Comparison of ENCODE assay signal across 8 cellular contexts in genomic region chr19:2385053-2385721, GRCh38. TPM values are rescaled to one million over a fixed set of nuclear protein-coding genes. Genes with fewer than 3 reads are reported as not detected.
DNase-seq lines count a peak whose midpoint lies in the region; ATAC-seq and TF ChIP-seq lines count a peak whose summit lies in the region.

No MANE protein-coding gene starts in this region.

- CTCF ChIA-PET in Panc1 (lab: Charles Lee), result interaction anchor here (0.6 to 0.7 kb wide), 4 partner anchors 229 to 1192 kb away, joined by 4 to 7 read pairs (median 5); no protein-coding TSS in a partner anchor

- H3K36me3 ChIP-seq in BE2C (no peaks in the 10 kb centered on the region), HUES6 (ENCODE audit: control insufficient read depth, insufficient read depth, low read length) (no peaks in the 10 kb centered on the region), Panc1 (ENCODE audit: control insufficient read depth, insufficient read depth, low read length) (no peaks in the 10 kb centered on the region), subcutaneous abdominal adipose tissue (ENCODE audit: control insufficient read depth in 5 of 5, insufficient read depth in 5 of 5, low read length in 5 of 5) (no peaks in the 10 kb centered on the region)

- H3K27me3 ChIP-seq in BE2C (no peaks in the 10 kb centered on the region), HUES6 (ENCODE audit: control insufficient read depth, insufficient read depth, low read length) (no peaks in the 10 kb centered on the region), Panc1 (ENCODE audit: control insufficient read depth, insufficient read depth, low read length) (no peaks in the 10 kb centered on the region), subcutaneous abdominal adipose tissue (ENCODE audit: control insufficient read depth in 5 of 5, insufficient read depth in 4 of 5, low read length in 5 of 5) (peaks cover 0 to 16% (median 3%) of the 10 kb centered on the region in 5 donors)

- H3K27ac ChIP-seq in HUES6 (ENCODE audit: low read depth, low read length) (no peak overlapping the region), Panc1 (ENCODE audit: low read length) (peak overlapping the region; percentile 69; the same call in 1 of the 2 replicates), subcutaneous abdominal adipose tissue (ENCODE audit: low read depth, low read length) (no peak overlapping the region)

- in situ Hi-C loops in Panc1 (cut with HindIII; ENCODE audit: low pct_unique_long_range_greater_than_20kb, low sequenced_read_pairs), result no loop called here

- no TSS peak for BruUV-seq in Panc1 (replicated peaks; lab: Mats Ljungman, UMichigan)

- TF ChIP-seq CTCF in BE2C (IDR thresholded peaks at IDR 0.05; ENCODE audit: low read depth, low read length) (no peak), Panc1 (IDR thresholded peaks at IDR 0.05) (no peak), fibroblast of the aortic adventitia (IDR thresholded peaks at IDR 0.05; ENCODE audit: insufficient read depth, low read length) (no peak)

- intact Hi-C loops in Panc1 (cut with micrococcal nuclease; ENCODE audit: unreplicated experiment), result no loop called here

- ATAC-seq in Panc1 (peak; percentile 83), GM21360 (IDR thresholded peaks at IDR 0.05; ENCODE audit: unreplicated experiment) (no peak)

- H3K4me3 ChIP-seq in BE2C (ENCODE audit: low read depth, low read length), result peak overlapping the region; percentile 25; the same call in 1 of the 2 replicates
- peak overlapping the region; percentile 37 for H3K4me3 ChIP-seq in HUES6 (ENCODE audit: low read depth, low read length)
- H3K4me3 ChIP-seq in Panc1 (ENCODE audit: low read depth in 2 of 2, low read length in 2 of 2), result peak overlapping the region; percentile 26 to 49
- H3K4me3 ChIP-seq in fibroblast of the aortic adventitia (ENCODE audit: low read depth, low read length), result peak overlapping the region; percentile 28
- H3K4me3 ChIP-seq in subcutaneous abdominal adipose tissue (ENCODE audit: low read depth in 1 of 5, low read length in 5 of 5), result peak overlapping the region in 4 of 5 donors; percentile 17 to 46 (median 30)

- H3K9me3 ChIP-seq in BE2C (peaks cover 9% of the 10 kb centered on the region), HUES6 (ENCODE audit: control insufficient read depth, insufficient read depth, low read depth, low read length) (peaks cover 5% of the 10 kb centered on the region), Panc1 (ENCODE audit: control insufficient read depth, insufficient read depth, low read depth, low read length) (no peaks in the 10 kb centered on the region), subcutaneous abdominal adipose tissue (ENCODE audit: control insufficient read depth in 5 of 5, low read length in 5 of 5) (peaks cover 2 to 7% (median 4%) of the 10 kb centered on the region in 5 donors)

- H3K9ac ChIP-seq in HUES6 (ENCODE audit: low read length) (peak overlapping the region; percentile 18), subcutaneous abdominal adipose tissue (ENCODE audit: low read length in 5 of 5) (no peak overlapping the region)

- peaks cover 10% of the 10 kb centered on the region; the same call in 1 of the 2 replicates for H3K4me1 ChIP-seq in BE2C
- no peaks in the 10 kb centered on the region for H3K4me1 ChIP-seq in HUES6 (ENCODE audit: control insufficient read depth, insufficient read depth, low read length)
- H3K4me1 ChIP-seq in Panc1 (ENCODE audit: control insufficient read depth, insufficient read depth, low read length), result peaks cover 7% of the 10 kb centered on the region; the same call in 1 of the 2 replicates
- peaks cover 2 to 13% (median 11%) of the 10 kb centered on the region in 5 donors for H3K4me1 ChIP-seq in subcutaneous abdominal adipose tissue (ENCODE audit: control insufficient read depth in 5 of 5, insufficient read depth in 5 of 5, low read length in 5 of 5)

- POLR2A ChIA-PET in Panc1 (lab: Charles Lee), result interaction anchor here (0.5 to 0.6 kb wide), 2 partner anchors 16 to 26 kb away, joined by 5 to 6 read pairs; no protein-coding TSS in a partner anchor

- peak; percentile 80 for DNase-seq in BE2C
- peak; percentile 18 for DNase-seq in Panc1 (ENCODE audit: low read depth, low spot score)
- peak; percentile 63 for DNase-seq in fibroblast of the aortic adventitia (ENCODE audit: low read depth)
- no peak for DNase-seq in globus pallidus (ENCODE audit: low spot score)
- no peak for DNase-seq in NCI-H1694 (lab: John Stamatoyannopoulos, UW)

RNA-seq across cellular contexts. Expression of gene TMPRSS9, which starts 25.1 kb away (rescaled TPM):
- 0.49 TPM for polyA plus RNA-seq in BE2C (2012; ENCODE audit: insufficient read depth, insufficient read length, low read depth)
- 0.23 TPM for total RNA-seq in Panc1 (2021; ENCODE audit: unreplicated experiment)
- 0.33 TPM for polyA plus RNA-seq in Panc1 (2012; ENCODE audit: insufficient read length)
- not detected in 2 replicates for total RNA-seq in fibroblast of the aortic adventitia (ENCODE audit: low replicate concordance)

RNA-seq across cellular contexts. Expression of gene TIMM13, which starts 42.2 kb away (rescaled TPM):
- polyA plus RNA-seq in BE2C (2012; ENCODE audit: insufficient read depth, insufficient read length, low read depth), result 1,450 TPM
- total RNA-seq in Panc1 (2021; ENCODE audit: unreplicated experiment) (128 TPM), fibroblast of the aortic adventitia (ENCODE audit: low replicate concordance) (26.9 and 33.1 TPM in 2 replicates)
- 172 TPM for polyA plus RNA-seq in Panc1 (2012; ENCODE audit: insufficient read length)

RNA-seq across cellular contexts. Expression of gene SPPL2B, which starts 56.7 kb away (rescaled TPM):
- 132 TPM for polyA plus RNA-seq in BE2C (2012; ENCODE audit: insufficient read depth, insufficient read length, low read depth)
- 76.0 TPM for total RNA-seq in Panc1 (2021; ENCODE audit: unreplicated experiment)
- 96.3 TPM for polyA plus RNA-seq in Panc1 (2012; ENCODE audit: insufficient read length)
- 24.6 and 47.2 TPM in 2 replicates for total RNA-seq in fibroblast of the aortic adventitia (ENCODE audit: low replicate concordance)

RNA-seq across cellular contexts. Expression of gene LSM7, which starts 56.8 kb away (rescaled TPM):
- 1,058 TPM for polyA plus RNA-seq in BE2C (2012; ENCODE audit: insufficient read depth, insufficient read length, low read depth)
- total RNA-seq in Panc1 (2021; ENCODE audit: unreplicated experiment), result 97.3 TPM
- polyA plus RNA-seq in Panc1 (2012; ENCODE audit: insufficient read length), result 186 TPM
- total RNA-seq in fibroblast of the aortic adventitia (ENCODE audit: low replicate concordance), result 108 and 130 TPM in 2 replicates

Comparison
In these comparisons a context has a peak if more than half of its experiments do, and no peak if none do; other contexts are left out.
1. DNase-seq: peak in BE2C (single experiment), Panc1 (single experiment) and fibroblast of the aortic adventitia (single experiment); none in globus pallidus (single experiment) and NCI-H1694 (single experiment).
2. Peak in every context shown above with its lines, with median percentiles within 50 percentile points of each other: H3K4me3 ChIP-seq.